ENCODE assay signal across 24 cellular contexts in the genomic region with DNA sequence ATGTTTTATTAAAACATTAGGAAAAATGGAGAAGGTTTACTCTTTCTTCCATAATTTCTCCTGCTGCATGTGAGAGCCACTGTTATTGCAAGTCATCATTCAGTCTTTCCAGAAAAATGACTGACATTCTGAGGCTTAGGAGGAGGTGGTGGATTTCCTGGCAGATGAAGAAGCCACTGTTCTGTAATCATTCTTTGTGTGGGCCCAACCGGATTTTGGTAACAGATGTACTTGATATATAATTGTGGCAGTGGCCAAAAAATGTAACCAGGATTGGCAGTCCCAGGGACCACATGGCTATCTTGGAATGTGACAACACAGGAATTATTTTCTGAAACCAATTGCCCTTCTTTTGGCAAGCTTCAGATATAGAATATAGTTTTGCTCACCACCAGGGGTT.
DNase-seq lines count a peak whose midpoint lies in the region; ATAC-seq and TF ChIP-seq lines count a peak whose summit lies in the region.
"Had no signal": no experiment of that assay in that cellular context is flagged by ENCODE, and none has a peak within 500 bp of the region (broad histone marks: within the 10 kb centered on the region; RNA-seq: fewer than 3 reads in every experiment).

No MANE protein-coding gene starts in this region.

- H3K27ac ChIP-seq in breast epithelium: no peak overlapping the region
- H3K27ac ChIP-seq in tibial artery: peak overlapping the region; percentile 27 to 56
- H3K27ac ChIP-seq: HL-60, left lung, skin epidermis had no signal

- H3K4me3 Mint-ChIP-seq in MCF 10A (ENCODE audit: unreplicated experiment): no peak overlapping the region
- H3K4me3 Mint-ChIP-seq: activated B cell treated with CpG ODN at 0.5 μM for 24 hours, IgD-negative memory B cell, T-helper 17 cell had no signal

- H3K4me1 ChIP-seq in breast epithelium (no peaks in the 10 kb centered on the region), tibial artery (peaks cover 0 to 91% (median 45%) of the 10 kb centered on the region in 4 donors)

- H3K36me3 ChIP-seq in breast epithelium: no peaks in the 10 kb centered on the region
- H3K36me3 ChIP-seq in tibial artery: no peaks in the 10 kb centered on the region
- H3K36me3 ChIP-seq: adrenal gland, left lung, upper lobe of right lung had no signal

- H3K27me3 ChIP-seq in breast epithelium (no peaks in the 10 kb centered on the region), tibial artery (no peaks in the 10 kb centered on the region)
- H3K27me3 ChIP-seq: adrenal gland, left lung, upper lobe of right lung had no signal

- BruUV-seq in MCF 10A (replicated peaks; lab: Mats Ljungman, UMichigan): no TSS peak

- peak overlapping the region; percentile 12 for H3K27ac Mint-ChIP-seq in MCF 10A (ENCODE audit: low read depth, unreplicated experiment)
- H3K27ac Mint-ChIP-seq: activated B cell treated with CpG ODN at 0.5 μM for 24 hours, IgD-negative memory B cell, T-helper 17 cell had no signal

- intact Hi-C loops in MCF 10A (cut with micrococcal nuclease): no loop called here
- intact Hi-C loops in breast epithelium (cut with DNase I; ENCODE audit: low total_unique reads): no loop called here
- intact Hi-C loops in tibial artery (cut with DNase I; ENCODE audit: low total_unique reads): no loop called here

- no peak for DNase-seq in MCF 10A (ENCODE audit: unreplicated experiment)
- DNase-seq in breast epithelium (ENCODE audit: low spot score in 2 of 2): no peak
- peak; percentile 17 for DNase-seq in UCSD-AML1 (lab: John Stamatoyannopoulos, UW; ENCODE audit: unreplicated experiment)
- peak; percentile 78 for DNase-seq in fibroblast of pulmonary artery (ENCODE audit: low read depth)
- DNase-seq in tibial artery: no peak
- DNase-seq in HCEC 1CT: no peak
- no peak for DNase-seq in NCI-H345 (lab: John Stamatoyannopoulos, UW)
- DNase-seq: 8988T; activated B cell treated with CpG ODN at 0.5 μM for 24 hours; activated CD4-positive, alpha-beta T cell treated with anti-CD3 and anti-CD28 coated beads, Interleukin-2, amount 50 U/mL, for 48 hours; activated gamma-delta T cell; adrenal gland; left lung; MM.1S; NCI-H1694; NCI-H774; SIG-M5; stimulated activated naive CD4-positive, alpha-beta T cell treated with Interleukin-2 at 50 U/mL for 16 hours; T-helper 17 cell; upper lobe of right lung had no signal

- peaks cover 23% of the 10 kb centered on the region for H3K4me1 Mint-ChIP-seq in MCF 10A (ENCODE audit: insufficient read depth, unreplicated experiment)

- CTCF ChIA-PET in MCF 10A (lab: Yijun Ruan, JAX): interaction anchor here (0.7 to 1.2 kb wide), 2 partner anchors 10 to 20 kb away, joined by 3 read pairs; no protein-coding TSS in a partner anchor

- POLR2A ChIA-PET in MCF 10A (lab: Yijun Ruan, JAX): interaction anchor here (1.2 kb wide), 1 partner anchor 24 kb away, joined by 4 read pairs; no protein-coding TSS in a partner anchor

- no peaks in the 10 kb centered on the region for H3K27me3 Mint-ChIP-seq in MCF 10A (ENCODE audit: insufficient read depth, unreplicated experiment)
- H3K27me3 Mint-ChIP-seq: activated B cell treated with CpG ODN at 0.5 μM for 24 hours, IgD-negative memory B cell, T-helper 17 cell had no signal

- no peak for TF ChIP-seq POLR2A in breast epithelium (IDR thresholded peaks at IDR 0.05)

- H3K36me3 Mint-ChIP-seq in MCF 10A (ENCODE audit: insufficient read depth, unreplicated experiment): peaks cover 7% of the 10 kb centered on the region

- TF ChIP-seq CTCF in MCF 10A (IDR thresholded peaks at IDR 0.05; ENCODE audit: unreplicated experiment) (no peak), breast epithelium (IDR thresholded peaks at IDR 0.05) (no peak), fibroblast of pulmonary artery (IDR thresholded peaks at IDR 0.05; ENCODE audit: low read length, missing control alignments) (no peak), tibial artery (IDR thresholded peaks at IDR 0.05) (no peak)

- ATAC-seq in GM21367 (IDR thresholded peaks at IDR 0.05; ENCODE audit: unreplicated experiment): no peak
- ATAC-seq: T-helper 17 cell, upper lobe of right lung had no signal

- H3K9me3 ChIP-seq in breast epithelium (no peaks in the 10 kb centered on the region), tibial artery (no peaks in the 10 kb centered on the region)
- H3K9me3 ChIP-seq: adrenal gland, left lung, upper lobe of right lung had no signal

- H3K4me3 ChIP-seq in breast epithelium (no peak overlapping the region), fibroblast of pulmonary artery (replicated peaks; ENCODE audit: low read depth, low read length) (no peak overlapping the region), tibial artery (no peak overlapping the region)
- H3K4me3 ChIP-seq: adrenal gland, left lung, skin epidermis, upper lobe of right lung had no signal

- H3K9me3 Mint-ChIP-seq in MCF 10A (ENCODE audit: unreplicated experiment): no peaks in the 10 kb centered on the region
- H3K9me3 Mint-ChIP-seq: activated B cell treated with CpG ODN at 0.5 μM for 24 hours, IgD-negative memory B cell had no signal

Comparison
In these comparisons a context has a peak if more than half of its experiments do, and no peak if none do; other contexts are left out.
1. DNase-seq: peak in UCSD-AML1 (single experiment) and fibroblast of pulmonary artery (single experiment); none in MCF 10A (single experiment), breast epithelium (0 of 2), tibial artery (0 of 2), HCEC 1CT (single experiment) and NCI-H345 (single experiment).
2. H3K27ac ChIP-seq: peak in tibial artery (2 of 2); none in breast epithelium (0 of 2).